Comparison of ENCODE assay signal across 11 cellular contexts in genomic region chr3:103052236-103052830, GRCh38.
A peak's percentile ranks its signal among the peaks of the same experiment; 100 is the strongest.
DNase-seq lines count a peak whose midpoint lies in the region; ATAC-seq, FAIRE-seq and TF ChIP-seq lines count a peak whose summit lies in the region.
"Had no signal": no experiment of that assay in that cellular context is flagged by ENCODE, and none has a peak within 500 bp of the region (broad histone marks: within the 10 kb centered on the region; RNA-seq: fewer than 3 reads in every experiment).

No MANE protein-coding gene starts in this region.

- TF ChIP-seq EP300 in HepG2 (IDR thresholded peaks at IDR 0.05; ENCODE audit: low read depth in 2 of 2, low read length in 2 of 2) (no peak), HepG2 (CRISPR knock-in tag; IDR thresholded peaks at IDR 0.05; ENCODE audit: borderline replicate concordance) (no peak)

- H3K4me2 ChIP-seq in HepG2 (ENCODE audit: low read depth, low read length) = no peak overlapping the region

- H3K4me1 ChIP-seq in right lobe of liver (no peaks in the 10 kb centered on the region), HepG2 (ENCODE audit: insufficient read depth, low read length) (no peaks in the 10 kb centered on the region), lung (ENCODE audit: control insufficient read depth in 2 of 2, insufficient read depth in 2 of 2, low read length in 2 of 2) (peaks cover 0 to 3% of the 10 kb centered on the region in 2 donors)

- H3K4me1 Mint-ChIP-seq in osteocyte (ENCODE audit: unreplicated experiment) = no peaks in the 10 kb centered on the region

- no peaks in the 10 kb centered on the region for H3K27me3 Mint-ChIP-seq in osteocyte (ENCODE audit: unreplicated experiment)

- POLR2A ChIA-PET in HepG2 (lab: Yijun Ruan, JAX) = no interaction called here

- TF ChIP-seq CTCF in right lobe of liver (IDR thresholded peaks at IDR 0.05) = no peak
- TF ChIP-seq CTCF in HepG2 (CRISPR knock-in tag; IDR thresholded peaks at IDR 0.05) = no peak
- no peak for TF ChIP-seq CTCF in lung (IDR thresholded peaks at IDR 0.05; ENCODE audit: control extremely low read depth, extremely low read depth)
- no peak for TF ChIP-seq CTCF in osteocyte (IDR thresholded peaks at IDR 0.05)

- H3K27ac Mint-ChIP-seq in osteocyte (ENCODE audit: unreplicated experiment) = no peak overlapping the region
- H3K27ac Mint-ChIP-seq: activated naive CD8-positive, alpha-beta T cell had no signal

- H2AFZ ChIP-seq in HepG2 (ENCODE audit: low read length) = no peak overlapping the region

- H3K4me3 ChIP-seq in right lobe of liver = no peak overlapping the region
- no peak overlapping the region for H3K4me3 ChIP-seq in HepG2 (replicated peaks in 1 of 3; ENCODE audit: insufficient read depth in 1 of 3, low read depth in 2 of 3, low read length in 3 of 3)
- H3K4me3 ChIP-seq in lung = no peak overlapping the region

- TF ChIP-seq RAD21 in HepG2 (CRISPR knock-in tag; IDR thresholded peaks at IDR 0.05) = no peak

- H4K20me1 ChIP-seq in HepG2 (ENCODE audit: insufficient read depth, low read length) = no peaks in the 10 kb centered on the region

- H3K36me3 Mint-ChIP-seq in osteocyte (ENCODE audit: unreplicated experiment) = no peaks in the 10 kb centered on the region
- H3K36me3 Mint-ChIP-seq: activated naive CD8-positive, alpha-beta T cell had no signal

- no TSS peak for BruUV-seq in HepG2 (replicated peaks; lab: Mats Ljungman, UMichigan)

- intact Hi-C loops in right lobe of liver (cut with DNase I) (no loop called here), HepG2 (cut with micrococcal nuclease; ENCODE audit: unreplicated experiment) (no loop called here)

- H3K9ac ChIP-seq in HepG2 (ENCODE audit: insufficient read depth, low read depth, low read length) = no peak overlapping the region

- CTCF ChIA-PET in HepG2 (lab: Yijun Ruan, JAX; ENCODE audit: low intra/inter-chr PET ratio, low total read pairs) = no interaction called here

- DNase-seq in right lobe of liver (peak in 2 of 3 donors; percentile 44 to 47), HepG2 (ENCODE audit: low spot score) (no peak), cerebellar cortex (ENCODE audit: low spot score) (peak; percentile 3), lung (ENCODE audit: low spot score) (peak; percentile 64), NCI-H2227 treated with DMSO at 0.1 percent for 48 hours (lab: John Stamatoyannopoulos, UW) (no peak), NCI-H82 (lab: John Stamatoyannopoulos, UW) (no peak), osteocyte (ENCODE audit: extremely low spot score, unreplicated experiment) (no peak)
- DNase-seq: activated CD8-positive, alpha-beta memory T cell treated with anti-CD3 and anti-CD28 coated beads for 24 hours; NCI-H69 had no signal

- H3K4me3 Mint-ChIP-seq in osteocyte (ENCODE audit: unreplicated experiment) = no peak overlapping the region
- H3K4me3 Mint-ChIP-seq: activated naive CD8-positive, alpha-beta T cell had no signal

- H3K27me3 ChIP-seq in right lobe of liver (no peaks in the 10 kb centered on the region), HepG2 (ENCODE audit: control insufficient read depth in 1 of 2, insufficient read depth in 2 of 2, low read length in 2 of 2) (no peaks in the 10 kb centered on the region), lung (ENCODE audit: control insufficient read depth, insufficient read depth) (no peaks in the 10 kb centered on the region)

- 47% methylated on average over 1 of the region's 1 CpG for WGBS in right lobe of liver (ENCODE audit: insufficient coverage, low coverage, low lambda C conversion rate, missing lambda C conversion rate)
- 5% methylated on average over 1 of the region's 1 CpG for WGBS in HepG2 (ENCODE audit: low lambda C conversion rate)
- WGBS in lung, 2 donors = 6 to 23% methylated on average over 1 of the region's 1 CpG

- H3K9me3 Mint-ChIP-seq in osteocyte (ENCODE audit: unreplicated experiment) = no peaks in the 10 kb centered on the region

- H3K9me3 ChIP-seq in right lobe of liver (no peaks in the 10 kb centered on the region), HepG2 (ENCODE audit: low read length) (peaks cover 34% of the 10 kb centered on the region), lung (ENCODE audit: control insufficient read depth in 2 of 2, insufficient read depth in 1 of 2, low read length in 1 of 2) (no peaks in the 10 kb centered on the region)

- ATAC-seq in right lobe of liver (peak; percentile 47 to 65 (median 54)), HepG2 (no peak), lung (ENCODE audit: insufficient read depth, low FRiP score) (peak; percentile 43), HG02938 (IDR thresholded peaks at IDR 0.05; ENCODE audit: unreplicated experiment) (no peak)

- no peaks in the 10 kb centered on the region for H3K79me2 ChIP-seq in HepG2 (ENCODE audit: insufficient read depth, low read length)

- H3K36me3 ChIP-seq in right lobe of liver = no peaks in the 10 kb centered on the region
- no peaks in the 10 kb centered on the region for H3K36me3 ChIP-seq in HepG2 (replicated peaks in 1 of 2; ENCODE audit: control insufficient read depth in 1 of 2, insufficient read depth in 2 of 2, low read length in 2 of 2)
- no peaks in the 10 kb centered on the region for H3K36me3 ChIP-seq in lung (ENCODE audit: control insufficient read depth in 2 of 2, insufficient read depth in 2 of 2, low read length in 2 of 2)

- in situ Hi-C loops in HepG2 (cut with HindIII; ENCODE audit: extremely low pct_ligation_motif_present, low pct_unique_long_range_greater_than_20kb) = no loop called here

- no peak for FAIRE-seq in HepG2 (lab: Jason Lieb, UNC)

- no peak overlapping the region for H3K27ac ChIP-seq in right lobe of liver
- no peak overlapping the region for H3K27ac ChIP-seq in HepG2 (ENCODE audit: extremely low read length, insufficient read depth, low read length)
- H3K27ac ChIP-seq in lung (ENCODE audit: low read depth in 1 of 2, low read length in 1 of 2) = no peak overlapping the region

- TF ChIP-seq POLR2A in right lobe of liver (IDR thresholded peaks at IDR 0.05) (no peak), HepG2 (IDR thresholded peaks at IDR 0.05; ENCODE audit: insufficient read depth in 1 of 2, low read depth in 2 of 2, low read length in 2 of 2) (no peak)

TF ChIP-seq in HepG2, 621 proteins besides CTCF, POLR2A, EP300 and RAD21 (continues in another document):
- TF ChIP-seq U2AF1 (optimal IDR thresholded peaks at IDR 0.05; ENCODE audit: low read depth, low read length) (no peak), NR2F6 (IDR thresholded peaks at IDR 0.05) (no peak), NR2F6 (CRISPR knock-in tag; IDR thresholded peaks at IDR 0.05) (no peak), SRSF4 (IDR thresholded peaks at IDR 0.05; ENCODE audit: low read depth, low read length, poor library complexity, severe bottlenecking) (no peak)
- TF ChIP-seq, protein P1, sequence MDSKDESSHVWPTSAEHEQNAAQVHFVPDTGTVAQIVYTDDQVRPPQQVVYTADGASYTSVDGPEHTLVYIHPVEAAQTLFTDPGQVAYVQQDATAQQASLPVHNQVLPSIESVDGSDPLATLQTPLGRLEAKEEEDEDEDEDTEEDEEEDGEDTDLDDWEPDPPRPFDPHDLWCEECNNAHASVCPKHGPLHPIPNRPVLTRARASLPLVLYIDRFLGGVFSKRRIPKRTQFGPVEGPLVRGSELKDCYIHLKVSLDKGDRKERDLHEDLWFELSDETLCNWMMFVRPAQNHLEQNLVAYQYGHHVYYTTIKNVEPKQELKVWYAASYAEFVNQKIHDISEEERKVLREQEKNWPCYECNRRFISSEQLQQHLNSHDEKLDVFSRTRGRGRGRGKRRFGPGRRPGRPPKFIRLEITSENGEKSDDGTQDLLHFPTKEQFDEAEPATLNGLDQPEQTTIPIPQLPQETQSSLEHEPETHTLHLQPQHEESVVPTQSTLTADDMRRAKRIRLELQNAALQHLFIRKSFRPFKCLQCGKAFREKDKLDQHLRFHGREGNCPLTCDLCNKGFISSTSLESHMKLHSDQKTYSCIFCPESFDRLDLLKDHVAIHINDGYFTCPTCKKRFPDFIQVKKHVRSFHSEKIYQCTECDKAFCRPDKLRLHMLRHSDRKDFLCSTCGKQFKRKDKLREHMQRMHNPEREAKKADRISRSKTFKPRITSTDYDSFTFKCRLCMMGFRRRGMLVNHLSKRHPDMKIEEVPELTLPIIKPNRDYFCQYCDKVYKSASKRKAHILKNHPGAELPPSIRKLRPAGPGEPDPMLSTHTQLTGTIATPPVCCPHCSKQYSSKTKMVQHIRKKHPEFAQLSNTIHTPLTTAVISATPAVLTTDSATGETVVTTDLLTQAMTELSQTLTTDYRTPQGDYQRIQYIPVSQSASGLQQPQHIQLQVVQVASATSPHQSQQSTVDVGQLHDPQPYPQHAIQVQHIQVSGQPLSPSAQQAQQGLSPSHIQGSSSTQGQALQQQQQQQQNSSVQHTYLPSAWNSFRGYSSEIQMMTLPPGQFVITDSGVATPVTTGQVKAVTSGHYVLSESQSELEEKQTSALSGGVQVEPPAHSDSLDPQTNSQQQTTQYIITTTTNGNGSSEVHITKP (CRISPR knock-in tag; IDR thresholded peaks at IDR 0.05; ENCODE audit: low read depth) = no peak

Comparison
In these comparisons a context has a peak if more than half of its experiments do, and no peak if none do; other contexts are left out.
1. ATAC-seq: peak in right lobe of liver (4 of 4) and lung (single experiment); none in HepG2 (single experiment) and HG02938 (single experiment).
2. DNase-seq: peak in right lobe of liver (2 of 3), cerebellar cortex (single experiment) and lung (single experiment); none in HepG2 (single experiment), NCI-H2227 treated with DMSO at 0.1 percent for 48 hours (single experiment), NCI-H82 (single experiment) and osteocyte (single experiment).